Comparison of ENCODE assay signal across 8 cellular contexts in the genomic region with DNA sequence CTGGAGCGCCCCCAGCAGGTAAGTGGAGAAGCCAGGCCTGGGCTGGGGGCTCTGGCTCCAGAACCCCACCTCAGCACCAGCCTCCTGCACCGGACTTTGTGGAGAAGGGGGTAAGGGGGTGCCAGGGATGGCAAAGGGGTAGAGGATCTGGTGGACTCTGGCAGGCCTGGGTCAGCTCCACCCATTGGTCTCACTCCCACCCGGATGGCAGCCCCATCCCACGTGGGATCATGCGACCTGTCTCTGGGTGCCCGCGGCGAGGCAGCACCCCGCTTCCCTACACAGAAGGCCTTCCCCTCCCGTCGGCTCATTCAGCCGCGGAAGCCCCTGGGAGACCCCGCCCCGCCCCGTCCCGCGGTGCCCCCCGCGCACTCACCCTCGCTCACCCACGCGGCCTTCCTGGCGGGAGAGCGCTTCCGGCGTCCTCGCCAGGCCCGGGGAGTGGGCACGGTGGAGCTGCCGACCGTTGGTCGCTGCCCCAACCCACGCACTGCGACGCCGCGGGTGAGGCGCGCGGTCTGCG. TPM values are rescaled to one million over a fixed set of nuclear protein-coding genes. Genes with fewer than 3 reads are reported as not detected.
DNase-seq lines count a peak whose midpoint lies in the region; ATAC-seq, FAIRE-seq and TF ChIP-seq lines count a peak whose summit lies in the region.

No MANE protein-coding gene starts in this region.

- TF ChIP-seq POLR2A in NB4 (IDR thresholded peaks at IDR 0.05; ENCODE audit: extremely low read depth, insufficient read length): no peak

- H3K36me3 ChIP-seq in HEK293 (ENCODE audit: control insufficient read depth in 2 of 2, insufficient read depth in 1 of 2, low read length in 2 of 2): peaks cover 0 to 38% of the 10 kb centered on the region in 2 experiments; a peak in 2 of 3 replicates
- H3K36me3 ChIP-seq in psoas muscle (ENCODE audit: insufficient read depth in 1 of 2, low read depth in 1 of 2): no peaks in the 10 kb centered on the region

- TF ChIP-seq CTCF in HEK293 (tag by site-specific recombination; IDR thresholded peaks at IDR 0.05) (peak; percentile 58; the same call in 1 of the 2 replicates), NB4 (IDR thresholded peaks at IDR 0.05; ENCODE audit: low read depth, low read length) (peak; percentile 34), psoas muscle (IDR thresholded peaks at IDR 0.05) (no peak)

- H3K9me3 ChIP-seq in HEK293 (ENCODE audit: control insufficient read depth, insufficient read depth, low read depth, low read length) (no peaks in the 10 kb centered on the region), psoas muscle (no peaks in the 10 kb centered on the region)

- ATAC-seq in psoas muscle: peak in 2 of 4 donors; percentile 2 to 17

- WGBS in psoas muscle, 3 donors: 4 to 6% (median 6%) methylated on average over 30 to 42 of the region's 42 CpGs

- peak overlapping the region; percentile 50; the same call in 1 of the 2 replicates for H3K27ac ChIP-seq in HEK293 (ENCODE audit: extremely low read depth, low read depth, low read length)
- H3K27ac ChIP-seq in psoas muscle: no peak overlapping the region

- intact Hi-C loops in psoas muscle (cut with DNase I): no loop called here

- H3K4me1 ChIP-seq in HEK293 (ENCODE audit: control insufficient read depth, insufficient read depth, low read length): no peaks in the 10 kb centered on the region
- H3K4me1 ChIP-seq in psoas muscle: peaks cover 11% of the 10 kb centered on the region

- CTCF ChIA-PET in HEK293 (lab: Yijun Ruan, JAX): interaction anchor here (0.6 to 3.8 kb wide), 8 partner anchors 9 to 121 kb away, joined by 3 to 14 read pairs (median 3); partner anchors contain the start of gene HSF4

- peak; percentile 53 for DNase-seq in NCI-H748 (lab: John Stamatoyannopoulos, UW; ENCODE audit: unreplicated experiment)
- no peak for DNase-seq in NCI-H748 treated with DMSO at 0.1 percent for 48 hours (lab: John Stamatoyannopoulos, UW)
- peak; percentile 63 for DNase-seq in NB4 (ENCODE audit: low read depth)
- peak; percentile 15 for DNase-seq in activated T-helper 1 cell treated with Interleukin-2 at 50 U/mL for 16 hours (ENCODE audit: low read depth)
- peak; percentile 53 to 56 for DNase-seq in frontal cortex (ENCODE audit: low spot score in 2 of 2)
- peak; percentile 37 to 56 for DNase-seq in psoas muscle
- DNase-seq in cerebellar nuclear complex (lab: John Stamatoyannopoulos, UW): no peak

- peak overlapping the region; percentile 50 for H3K4me3 ChIP-seq in HEK293 (ENCODE audit: low read depth, low read length)
- peak overlapping the region; percentile 65 for H3K4me3 ChIP-seq in NB4 (ENCODE audit: low read depth, low read length)
- H3K4me3 ChIP-seq in psoas muscle: peak overlapping the region; percentile 59

- H3K27me3 ChIP-seq in psoas muscle (ENCODE audit: insufficient read depth in 3 of 3, low read length in 2 of 3): no peaks in the 10 kb centered on the region

- no peak for FAIRE-seq in frontal cortex (lab: Jason Lieb, UNC)

- POLR2A ChIA-PET in HEK293 (lab: Yijun Ruan, JAX): interaction anchor here (0.5 to 1.2 kb wide), 3 partner anchors 11 to 152 kb away, joined by 3 to 6 read pairs (median 3); partner anchors contain the start of gene HSD11B2

TF ChIP-seq in HEK293, 187 proteins besides CTCF, POLR2A, EP300 and RAD21 (continues in another document):
- TF ChIP-seq ZBTB11 (tag by site-specific recombination; conservative IDR thresholded peaks at IDR 0.05; ENCODE audit: low read depth) (peak; percentile 52), ZNF341 (tag by site-specific recombination; IDR thresholded peaks at IDR 0.05; ENCODE audit: low read depth) (peak; percentile 69), ZSCAN30 (tag by site-specific recombination; IDR thresholded peaks at IDR 0.05) (no peak), GLIS2 (tag by site-specific recombination; IDR thresholded peaks at IDR 0.05) (peak; percentile 84), SP3 (tag by site-specific recombination; IDR thresholded peaks at IDR 0.05) (0 out of 2 replicates have a peak, but pooled peaks have one; percentile 16), ZNF138 (tag by site-specific recombination; IDR thresholded peaks at IDR 0.05; ENCODE audit: borderline replicate concordance) (0 out of 2 replicates have a peak, but pooled peaks have one; percentile 7), ZXDB (tag by site-specific recombination; IDR thresholded peaks at IDR 0.05) (peak; percentile 91), KLF8 (tag by site-specific recombination; IDR thresholded peaks at IDR 0.05) (peak; percentile 34; the same call in 1 of the 2 replicates), ZBTB10 (tag by site-specific recombination; IDR thresholded peaks at IDR 0.05) (0 out of 2 replicates have a peak, but pooled peaks have one; percentile 27), EGR2 (tag by site-specific recombination; IDR thresholded peaks at IDR 0.05; ENCODE audit: low read depth) (peak; percentile 80)
- TF ChIP-seq, protein P1, sequence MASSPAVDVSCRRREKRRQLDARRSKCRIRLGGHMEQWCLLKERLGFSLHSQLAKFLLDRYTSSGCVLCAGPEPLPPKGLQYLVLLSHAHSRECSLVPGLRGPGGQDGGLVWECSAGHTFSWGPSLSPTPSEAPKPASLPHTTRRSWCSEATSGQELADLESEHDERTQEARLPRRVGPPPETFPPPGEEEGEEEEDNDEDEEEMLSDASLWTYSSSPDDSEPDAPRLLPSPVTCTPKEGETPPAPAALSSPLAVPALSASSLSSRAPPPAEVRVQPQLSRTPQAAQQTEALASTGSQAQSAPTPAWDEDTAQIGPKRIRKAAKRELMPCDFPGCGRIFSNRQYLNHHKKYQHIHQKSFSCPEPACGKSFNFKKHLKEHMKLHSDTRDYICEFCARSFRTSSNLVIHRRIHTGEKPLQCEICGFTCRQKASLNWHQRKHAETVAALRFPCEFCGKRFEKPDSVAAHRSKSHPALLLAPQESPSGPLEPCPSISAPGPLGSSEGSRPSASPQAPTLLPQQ (tag by site-specific recombination; IDR thresholded peaks at IDR 0.05): peak; percentile 38; the same call in 1 of the 2 replicates

RNA-seq across cellular contexts. Expression of gene PLEKHG4, which starts 0.5 kb away (rescaled TPM):
- total RNA-seq in frontal cortex (2.9 TPM), psoas muscle (1 to 10 TPM in 2 of 4 donors, under 1 TPM in 2; 0.28 to 1.9 (median 1.3) TPM)
- under 1 TPM; 0.60 to 1.00 (median 0.98) TPM for polyA plus RNA-seq in psoas muscle

RNA-seq across cellular contexts. Expression of gene SLC9A5, which starts 30.1 kb away (rescaled TPM):
- 0.41 TPM for total RNA-seq in frontal cortex
- 1 to 10 TPM in 3 of 4 donors, under 1 TPM in 1; 0.59 to 1.7 (median 1.4) TPM for total RNA-seq in psoas muscle
- 1 to 10 TPM in 1 of 3 donors, under 1 TPM in 2; 0.52 to 1.1 (median 0.91) TPM for polyA plus RNA-seq in psoas muscle

RNA-seq across cellular contexts. Expression of gene FHOD1, which starts 31.6 kb away (rescaled TPM):
- total RNA-seq in frontal cortex: 1.6 TPM
- total RNA-seq in psoas muscle: 100 to 1,000 TPM in 3 of 4 donors, 10 to 100 TPM in 1; 61.5 to 154 (median 124) TPM
- 10 to 100 TPM; 16.9 to 48.7 (median 27.2) TPM for polyA plus RNA-seq in psoas muscle

RNA-seq across cellular contexts. Expression of gene KCTD19, which starts 47.7 kb away (rescaled TPM):
- total RNA-seq in frontal cortex: under 0.01 TPM
- not detected for total RNA-seq in psoas muscle
- polyA plus RNA-seq in psoas muscle: under 1 TPM in 1 of 3 donors, not detected in 2; 0.03 TPM

RNA-seq across cellular contexts. Expression of gene LRRC36, which starts 47.8 kb away (rescaled TPM):
- 2.4 TPM for total RNA-seq in frontal cortex
- not detected for total RNA-seq in psoas muscle
- polyA plus RNA-seq in psoas muscle: under 1 TPM; 0.06 to 0.25 (median 0.11) TPM

Comparison
In these comparisons a context has a peak if more than half of its experiments do, and no peak if none do; other contexts are left out.
1. DNase-seq: peak in NCI-H748 (single experiment), NB4 (single experiment), activated T-helper 1 cell treated with Interleukin-2 at 50 U/mL for 16 hours (single experiment), frontal cortex (2 of 2) and psoas muscle (2 of 2); none in NCI-H748 treated with DMSO at 0.1 percent for 48 hours (single experiment) and cerebellar nuclear complex (0 of 2).
2. RNA of gene FHOD1, which starts 31.6 kb away (total RNA-seq): 61.5 to 154 TPM in psoas muscle; 1.6 TPM in frontal cortex (single experiment); every median in the first group is over 10 times any median in the second.
3. Peak in every context shown above with its lines, with median percentiles within 50 percentile points of each other: H3K4me3 ChIP-seq.